ENCODE assay signal across 14 cellular contexts in the genomic region with DNA sequence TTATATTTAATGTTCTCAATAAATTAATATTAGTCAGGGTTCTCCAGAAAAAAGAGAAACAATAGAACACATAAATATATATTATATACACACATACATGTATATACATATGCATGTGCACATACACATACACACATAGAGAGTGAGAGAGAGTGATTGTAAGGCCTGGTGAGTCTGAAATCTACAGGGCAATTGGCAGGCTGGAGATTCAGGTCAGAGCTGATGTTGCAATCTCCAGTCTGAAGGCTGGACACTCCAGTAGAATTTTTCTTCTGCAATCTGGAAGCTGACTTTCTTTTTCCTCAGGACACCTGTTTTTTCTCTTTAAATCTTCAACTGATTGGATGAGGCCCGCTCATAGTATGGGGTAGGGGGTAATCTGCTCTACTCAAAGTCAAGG.
"Had no signal": no experiment of that assay in that cellular context is flagged by ENCODE, and none has a peak within 500 bp of the region (broad histone marks: within the 10 kb centered on the region; RNA-seq: fewer than 3 reads in every experiment).

No MANE protein-coding gene starts in this region.

- ATAC-seq: esophagus mucosa; heart right ventricle; naive thymus-derived CD8-positive, alpha-beta T cell; right cardiac atrium had no signal

- H3K4me3 ChIP-seq: skin epidermis had no signal

- H3K36me3 ChIP-seq: neutrophil had no signal

- DNase-seq: effector memory CD4-positive, alpha-beta T cell; heart right ventricle; hypothalamus; islet precursor cell; mammary epithelial cell; naive thymus-derived CD8-positive, alpha-beta T cell; posterior cingulate gyrus; right cardiac atrium; stimulated activated naive CD4-positive, alpha-beta T cell treated with Interleukin-2 at 50 U/mL for 16 hours; trophoblast cell had no signal

- H3K9me3 ChIP-seq: heart right ventricle, neutrophil had no signal

- H3K27me3 ChIP-seq: heart right ventricle, neutrophil had no signal

- H3K27ac ChIP-seq: neutrophil, skin epidermis had no signal

- FAIRE-seq: endometrium had no signal
